Comparison of ENCODE assay signal across 1 cellular context in the genomic region with DNA sequence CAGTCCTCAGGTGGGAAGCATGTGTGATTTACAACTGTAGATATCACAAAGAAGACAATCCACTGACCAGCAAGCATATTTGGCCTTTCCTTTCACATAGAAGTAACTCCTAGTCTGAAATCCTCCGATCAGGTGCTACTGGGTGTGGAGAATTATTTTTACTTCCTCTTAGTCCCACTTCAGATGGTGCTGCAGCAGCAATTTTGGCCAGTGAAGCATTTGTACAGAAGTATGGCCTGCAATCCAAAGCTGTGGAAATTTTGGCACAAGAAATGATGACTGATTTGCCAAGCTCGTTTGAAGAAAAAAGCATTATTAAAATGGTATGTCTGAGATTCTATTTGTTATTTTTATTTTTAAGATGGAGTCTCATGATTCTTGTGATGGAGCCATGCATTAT.
TF ChIP-seq lines count a peak whose summit lies in the region.

No MANE protein-coding gene starts in this region.

TF ChIP-seq in H1, 55 proteins besides CTCF, POLR2A, EP300 and RAD21 (continued from another document):
- no peak for TF ChIP-seq SUZ12 (IDR thresholded peaks at IDR 0.05; ENCODE audit: low read length)
- TF ChIP-seq HDAC6 (IDR thresholded peaks at IDR 0.05; ENCODE audit: low read depth, low read length), result no peak
